17 cellular contexts compared by ENCODE assay signal in the genomic region with DNA sequence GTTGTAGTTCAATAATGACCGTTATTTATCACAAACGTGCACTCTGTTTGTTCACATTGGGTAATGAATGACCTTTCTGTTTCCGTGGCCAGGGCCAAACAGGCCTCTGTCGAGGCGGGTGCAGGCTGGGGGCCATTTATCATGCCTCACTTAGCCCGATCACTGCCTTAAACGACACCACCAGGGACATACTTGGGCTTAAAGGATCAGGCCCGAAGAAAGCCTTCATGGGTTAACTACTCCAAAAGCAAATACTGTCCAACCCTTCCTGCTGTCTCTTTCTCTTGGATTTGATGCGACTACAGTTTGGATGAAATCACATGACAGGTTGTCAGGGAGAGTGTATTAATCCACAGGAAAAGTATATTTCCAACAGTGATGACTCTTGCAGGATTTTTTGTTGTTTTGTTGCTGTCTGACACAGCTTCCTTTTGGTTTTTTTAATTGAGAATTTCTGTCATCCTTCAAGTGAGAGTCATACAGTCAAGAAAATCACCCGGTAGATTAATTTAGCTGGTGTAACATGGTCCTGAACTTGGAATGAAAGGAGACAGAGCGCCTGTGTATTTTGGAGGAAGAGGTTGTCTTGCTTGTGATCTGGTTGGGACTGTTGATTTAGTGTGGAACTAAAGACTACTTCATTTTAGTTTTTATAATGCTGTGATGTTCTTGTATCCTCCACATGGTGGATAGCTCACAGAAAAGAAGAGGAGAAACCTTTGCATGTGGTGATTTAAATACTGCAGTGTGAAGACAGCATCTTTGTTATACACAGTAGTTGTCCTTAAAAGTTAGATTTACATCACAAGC.
A peak's percentile ranks its signal among the peaks of the same experiment; 100 is the strongest.
DNase-seq lines count a peak whose midpoint lies in the region; ATAC-seq, FAIRE-seq and TF ChIP-seq lines count a peak whose summit lies in the region.
"Had no signal": no experiment of that assay in that cellular context is flagged by ENCODE, and none has a peak within 500 bp of the region (broad histone marks: within the 10 kb centered on the region; RNA-seq: fewer than 3 reads in every experiment).

No MANE protein-coding gene starts in this region.

- no peak overlapping the region for H2AFZ ChIP-seq in HepG2 (ENCODE audit: low read length)

- H3K27ac Mint-ChIP-seq in Caco-2 (ENCODE audit: unreplicated experiment) = no peak overlapping the region
- H3K27ac Mint-ChIP-seq in activated CD4-positive, alpha-beta memory T cell treated with anti-CD3 and anti-CD28 coated beads, Interleukin-2, amount 10 ng/mL, durations not matched to agents 7 days and 5 days = no peak overlapping the region
- H3K27ac Mint-ChIP-seq: activated naive CD8-positive, alpha-beta T cell treated with anti-CD3 and anti-CD28 coated beads for 36 hours; dendritic cell treated with granulocyte-macrophage colony-stimulating factor and Interleukin-4, amounts not matched to agents 40 ng/mL and 50 ng/mL, for 4 days had no signal

- no peak for TF ChIP-seq EP300 in HepG2 (IDR thresholded peaks at IDR 0.05; ENCODE audit: low read depth in 2 of 2, low read length in 2 of 2)
- TF ChIP-seq EP300 in HepG2 (CRISPR knock-in tag; IDR thresholded peaks at IDR 0.05; ENCODE audit: borderline replicate concordance) = no peak

- H3K4me3 Mint-ChIP-seq in Caco-2 (ENCODE audit: unreplicated experiment) = no peak overlapping the region
- H3K4me3 Mint-ChIP-seq in activated CD4-positive, alpha-beta memory T cell treated with anti-CD3 and anti-CD28 coated beads, Interleukin-2, amount 10 ng/mL, durations not matched to agents 7 days and 5 days = no peak overlapping the region
- H3K4me3 Mint-ChIP-seq: activated naive CD8-positive, alpha-beta T cell treated with anti-CD3 and anti-CD28 coated beads for 36 hours; dendritic cell treated with granulocyte-macrophage colony-stimulating factor and Interleukin-4, amounts not matched to agents 40 ng/mL and 50 ng/mL, for 4 days had no signal

- no peaks in the 10 kb centered on the region for H3K27me3 ChIP-seq in liver (ENCODE audit: control insufficient read depth in 4 of 4, insufficient read depth in 4 of 4, low read length in 3 of 4)
- no peaks in the 10 kb centered on the region for H3K27me3 ChIP-seq in HepG2 (ENCODE audit: control insufficient read depth in 1 of 2, insufficient read depth in 2 of 2, low read length in 2 of 2)
- no peaks in the 10 kb centered on the region for H3K27me3 ChIP-seq in right cardiac atrium (ENCODE audit: control insufficient read depth, insufficient read depth)
- no peaks in the 10 kb centered on the region for H3K27me3 ChIP-seq in Caco-2 (replicated peaks; ENCODE audit: control insufficient read depth, insufficient read depth, low read length)

- no peak for FAIRE-seq in HepG2 (lab: Jason Lieb, UNC)
- FAIRE-seq: A204.1 had no signal

- peaks cover 12% of the 10 kb centered on the region for H3K79me2 ChIP-seq in HepG2 (ENCODE audit: insufficient read depth, low read length)

- TF ChIP-seq CTCF in liver (IDR thresholded peaks at IDR 0.05; ENCODE audit: low read depth, low read length, missing input control) (no peak), HepG2 (CRISPR knock-in tag; IDR thresholded peaks at IDR 0.05) (no peak), Caco-2 (IDR thresholded peaks at IDR 0.05; ENCODE audit: insufficient read depth in 1 of 2, low read depth in 1 of 2, low read length in 1 of 2, severe bottlenecking in 1 of 2, unreplicated experiment in 1 of 2) (no peak)

- TF ChIP-seq POLR2A in HepG2 (IDR thresholded peaks at IDR 0.05; ENCODE audit: insufficient read depth in 1 of 2, low read depth in 2 of 2, low read length in 2 of 2) = no peak

- BruUV-seq in HepG2 (replicated peaks; lab: Mats Ljungman, UMichigan) (no TSS peak), Caco-2 (replicated peaks; lab: Mats Ljungman, UMichigan) (no TSS peak)

- no peaks in the 10 kb centered on the region for H4K20me1 ChIP-seq in HepG2 (ENCODE audit: insufficient read depth, low read length)

- no peaks in the 10 kb centered on the region for H3K4me1 Mint-ChIP-seq in Caco-2 (ENCODE audit: low read depth, unreplicated experiment)
- no peaks in the 10 kb centered on the region for H3K4me1 Mint-ChIP-seq in activated CD4-positive, alpha-beta memory T cell treated with anti-CD3 and anti-CD28 coated beads, Interleukin-2, amount 10 ng/mL, durations not matched to agents 7 days and 5 days
- H3K4me1 Mint-ChIP-seq: activated naive CD8-positive, alpha-beta T cell treated with anti-CD3 and anti-CD28 coated beads for 36 hours had no signal

- CTCF ChIA-PET in HepG2 (lab: Yijun Ruan, JAX; ENCODE audit: low intra/inter-chr PET ratio, low total read pairs) (no interaction called here), Caco-2 (lab: Charles Lee) (no interaction called here)
- CTCF ChIA-PET in activated CD4-positive, alpha-beta memory T cell treated with anti-CD3 and anti-CD28 coated beads, Interleukin-2, amount 10 ng/mL, durations not matched to agents 7 days and 5 days (lab: Charles Lee) = no interaction called here

- H3K36me3 ChIP-seq in liver (ENCODE audit: control insufficient read depth in 4 of 4, insufficient read depth in 3 of 4, low read depth in 1 of 4, low read length in 3 of 4) = no peaks in the 10 kb centered on the region
- H3K36me3 ChIP-seq in HepG2 (replicated peaks in 1 of 2; ENCODE audit: control insufficient read depth in 1 of 2, insufficient read depth in 2 of 2, low read length in 2 of 2) = no peaks in the 10 kb centered on the region
- no peaks in the 10 kb centered on the region for H3K36me3 ChIP-seq in Caco-2 (ENCODE audit: control insufficient read depth, insufficient read depth, low read length)

- peak overlapping the region; percentile 5 to 34 for H3K27ac ChIP-seq in liver (ENCODE audit: low read depth in 1 of 2, low read length in 2 of 2)
- no peak overlapping the region for H3K27ac ChIP-seq in HepG2 (ENCODE audit: extremely low read length, insufficient read depth, low read length)
- no peak overlapping the region for H3K27ac ChIP-seq in right cardiac atrium (ENCODE audit: low read length)

- H3K27me3 Mint-ChIP-seq in Caco-2 (ENCODE audit: insufficient read depth, unreplicated experiment) = no peaks in the 10 kb centered on the region
- H3K27me3 Mint-ChIP-seq in activated CD4-positive, alpha-beta memory T cell treated with anti-CD3 and anti-CD28 coated beads, Interleukin-2, amount 10 ng/mL, durations not matched to agents 7 days and 5 days = no peaks in the 10 kb centered on the region
- H3K27me3 Mint-ChIP-seq: activated naive CD8-positive, alpha-beta T cell treated with anti-CD3 and anti-CD28 coated beads for 36 hours; dendritic cell treated with granulocyte-macrophage colony-stimulating factor and Interleukin-4, amounts not matched to agents 40 ng/mL and 50 ng/mL, for 4 days had no signal

- no peak for ATAC-seq in HepG2
- peak; percentile 45 to 74 for ATAC-seq in right cardiac atrium
- ATAC-seq: mucosa of descending colon; stimulated activated naive CD8-positive, alpha-beta T cell treated with anti-CD3 and anti-CD28 coated beads, Interleukin-15, Interleukin-2, amounts not matched to agents 100 U/mL and 50 U/mL, for 24 hours had no signal

- TF ChIP-seq RAD21 in liver (IDR thresholded peaks at IDR 0.05) (peak in 1 of 2 donors; percentile 53), HepG2 (CRISPR knock-in tag; IDR thresholded peaks at IDR 0.05) (no peak)

- in situ Hi-C loops in HepG2 (cut with HindIII; ENCODE audit: extremely low pct_ligation_motif_present, low pct_unique_long_range_greater_than_20kb) = no loop called here

- H3K9me3 Mint-ChIP-seq in Caco-2 (ENCODE audit: unreplicated experiment) = no peaks in the 10 kb centered on the region
- no peaks in the 10 kb centered on the region for H3K9me3 Mint-ChIP-seq in activated CD4-positive, alpha-beta memory T cell treated with anti-CD3 and anti-CD28 coated beads, Interleukin-2, amount 10 ng/mL, durations not matched to agents 7 days and 5 days
- H3K9me3 Mint-ChIP-seq: activated naive CD8-positive, alpha-beta T cell treated with anti-CD3 and anti-CD28 coated beads for 36 hours; dendritic cell treated with granulocyte-macrophage colony-stimulating factor and Interleukin-4, amounts not matched to agents 40 ng/mL and 50 ng/mL, for 4 days had no signal

- H3K9ac ChIP-seq in liver (ENCODE audit: low read depth in 1 of 2, low read length in 2 of 2) (no peak overlapping the region), HepG2 (ENCODE audit: insufficient read depth, low read depth, low read length) (no peak overlapping the region)

- H3K4me1 ChIP-seq in liver (ENCODE audit: control insufficient read depth in 4 of 4, insufficient read depth in 4 of 4, low read length in 3 of 4) (peaks cover 0 to 12% (median 5%) of the 10 kb centered on the region in 4 donors), HepG2 (ENCODE audit: insufficient read depth, low read length) (peaks cover 17% of the 10 kb centered on the region), right cardiac atrium (ENCODE audit: control insufficient read depth, insufficient read depth, low read length) (peaks cover 4% of the 10 kb centered on the region), Caco-2 (no peaks in the 10 kb centered on the region)

- H3K4me3 ChIP-seq in liver (ENCODE audit: low read depth in 1 of 3, low read length in 3 of 3) = no peak overlapping the region
- no peak overlapping the region for H3K4me3 ChIP-seq in HepG2 (replicated peaks in 1 of 3; ENCODE audit: insufficient read depth in 1 of 3, low read depth in 2 of 3, low read length in 3 of 3)
- no peak overlapping the region for H3K4me3 ChIP-seq in right cardiac atrium (ENCODE audit: low read length)
- no peak overlapping the region for H3K4me3 ChIP-seq in Caco-2 (ENCODE audit: low read depth, low read length)
- H3K4me3 ChIP-seq: mucosa of descending colon had no signal

- POLR2A ChIA-PET in HepG2 (lab: Yijun Ruan, JAX) (no interaction called here), Caco-2 (lab: Charles Lee) (no interaction called here)
- POLR2A ChIA-PET in activated CD4-positive, alpha-beta memory T cell treated with anti-CD3 and anti-CD28 coated beads, Interleukin-2, amount 10 ng/mL, durations not matched to agents 7 days and 5 days (lab: Charles Lee) = no interaction called here

- H3K36me3 Mint-ChIP-seq in Caco-2 (ENCODE audit: insufficient read depth, unreplicated experiment) = no peaks in the 10 kb centered on the region
- no peaks in the 10 kb centered on the region for H3K36me3 Mint-ChIP-seq in activated CD4-positive, alpha-beta memory T cell treated with anti-CD3 and anti-CD28 coated beads, Interleukin-2, amount 10 ng/mL, durations not matched to agents 7 days and 5 days (ENCODE audit: low read depth)
- H3K36me3 Mint-ChIP-seq: activated naive CD8-positive, alpha-beta T cell treated with anti-CD3 and anti-CD28 coated beads for 36 hours had no signal

- intact Hi-C loops in HepG2 (cut with micrococcal nuclease; ENCODE audit: unreplicated experiment) = no loop called here
- intact Hi-C loops in right cardiac atrium (cut with DNase I) = no loop called here
- intact Hi-C loops in Caco-2 (cut with micrococcal nuclease; ENCODE audit: unreplicated experiment) = no loop called here

- WGBS in liver = 44% methylated on average over 11 of the region's 11 CpGs
- WGBS in HepG2 (ENCODE audit: low lambda C conversion rate) = 77% methylated on average over 11 of the region's 11 CpGs
- WGBS in right cardiac atrium = 43% methylated on average over 11 of the region's 11 CpGs

- no peaks in the 10 kb centered on the region for H3K9me3 ChIP-seq in liver (ENCODE audit: control insufficient read depth in 4 of 4, low read length in 3 of 4)
- H3K9me3 ChIP-seq in HepG2 (ENCODE audit: low read length) = no peaks in the 10 kb centered on the region
- H3K9me3 ChIP-seq in right cardiac atrium (ENCODE audit: control insufficient read depth, low read length) = no peaks in the 10 kb centered on the region
- no peaks in the 10 kb centered on the region for H3K9me3 ChIP-seq in Caco-2
- H3K9me3 ChIP-seq: mucosa of descending colon had no signal

- no peak overlapping the region for H3K4me2 ChIP-seq in HepG2 (ENCODE audit: low read depth, low read length)

- DNase-seq in HepG2 (ENCODE audit: low spot score) = no peak
- DNase-seq in right cardiac atrium = peak in 1 of 3 donors; percentile 45
- DNase-seq in retina = peak; percentile 47
- DNase-seq in DMS79 treated with DMSO at 0.1 percent for 48 hours (lab: John Stamatoyannopoulos, UW) = no peak
- DNase-seq in Caco-2 = no peak
- no peak for DNase-seq in activated CD4-positive, alpha-beta memory T cell treated with anti-CD3 and anti-CD28 coated beads, Interleukin-2, amount 10 ng/mL, durations not matched to agents 7 days and 5 days
- DNase-seq in AG08395 (ENCODE audit: low spot score) = no peak
- DNase-seq: activated CD4-positive, CD25-positive, alpha-beta regulatory T cell; activated CD8-positive, alpha-beta memory T cell treated with anti-CD3 and anti-CD28 coated beads, Interleukin-2, amount 50 U/mL, for 4 hours; activated naive CD8-positive, alpha-beta T cell treated with anti-CD3 and anti-CD28 coated beads for 36 hours; mucosa of descending colon; NCI-H2227 treated with DMSO at 0.1 percent for 48 hours; stimulated activated naive CD8-positive, alpha-beta T cell treated with anti-CD3 and anti-CD28 coated beads, Interleukin-15, Interleukin-2, amounts not matched to agents 100 U/mL and 50 U/mL, for 24 hours; SW 1271 had no signal

Comparison
In these comparisons a context has a peak if more than half of its experiments do, and no peak if none do; other contexts are left out.
1. H3K27ac ChIP-seq: peak in liver (2 of 2); none in HepG2 (single experiment) and right cardiac atrium (single experiment).